ENCODE assay signal across 27 cellular contexts in the genomic region with DNA sequence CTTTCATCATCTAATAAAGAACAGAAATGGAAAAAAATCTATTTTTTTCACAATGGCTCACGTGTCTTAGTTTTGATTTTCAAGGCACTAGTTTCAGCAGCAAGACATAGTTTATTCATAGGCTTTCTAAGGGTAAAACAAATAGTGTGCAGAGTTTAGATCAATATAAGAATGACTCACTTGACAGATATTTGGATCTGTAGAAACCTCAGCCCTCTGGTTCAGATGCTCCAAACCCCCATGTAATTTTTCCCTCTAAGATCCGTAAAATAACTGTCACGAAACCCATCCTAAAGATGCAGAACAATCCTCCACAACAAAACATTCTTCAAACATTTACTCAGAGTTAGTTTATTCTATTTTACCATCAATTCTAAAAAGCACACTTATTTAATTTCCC. TPM values are rescaled to one million over a fixed set of nuclear protein-coding genes. Genes with fewer than 3 reads are reported as not detected.
"Had no signal": no experiment of that assay in that cellular context is flagged by ENCODE, and none has a peak within 500 bp of the region (broad histone marks: within the 10 kb centered on the region; RNA-seq: fewer than 3 reads in every experiment).

No MANE protein-coding gene starts in this region.

- H3K4me3 ChIP-seq: dorsolateral prefrontal cortex, lung, psoas muscle, right lobe of liver, spleen, tibial artery, upper lobe of left lung, vagina had no signal

- H3K27ac ChIP-seq: dorsolateral prefrontal cortex, psoas muscle, right lobe of liver, spleen, tibial artery, upper lobe of left lung, vagina had no signal

- H3K36me3 ChIP-seq: right lobe of liver, spleen, tibial artery, upper lobe of left lung, vagina had no signal

- H3K4me3 Mint-ChIP-seq: naive B cell; nephron progenitor cell; stimulated activated memory B cell treated with anti-CD40 and anti-IgM and Interleukin-4, amounts not matched to agents 10 μg/mL and 1 μg/mL and 100 μg/mL, for 72 hours; stimulated activated naive CD8-positive, alpha-beta T cell treated with anti-CD3 and anti-CD28 coated beads, Interleukin-15, Interleukin-2, amounts not matched to agents 100 ng/mL and 50 ng/mL, for 24 hours had no signal

- ATAC-seq: left colon; left ventricle myocardium superior; psoas muscle; stimulated activated memory B cell treated with anti-CD40 and anti-IgM and Interleukin-4, amounts not matched to agents 10 μg/mL and 1 μg/mL and 100 μg/mL, for 72 hours had no signal

- H3K27me3 ChIP-seq: right lobe of liver, upper lobe of left lung, vagina had no signal

- H3K9me3 ChIP-seq: psoas muscle, right lobe of liver, spleen, tibial artery, upper lobe of left lung, vagina had no signal

- H3K9me3 Mint-ChIP-seq: stimulated activated memory B cell treated with anti-CD40 and anti-IgM and Interleukin-4, amounts not matched to agents 10 μg/mL and 1 μg/mL and 100 μg/mL, for 72 hours; stimulated activated naive CD8-positive, alpha-beta T cell treated with anti-CD3 and anti-CD28 coated beads, Interleukin-15, Interleukin-2, amounts not matched to agents 100 ng/mL and 50 ng/mL, for 24 hours had no signal

- H3K27ac Mint-ChIP-seq: naive B cell; nephron progenitor cell; stimulated activated memory B cell treated with anti-CD40 and anti-IgM and Interleukin-4, amounts not matched to agents 10 μg/mL and 1 μg/mL and 100 μg/mL, for 72 hours; stimulated activated naive CD8-positive, alpha-beta T cell treated with anti-CD3 and anti-CD28 coated beads, Interleukin-15, Interleukin-2, amounts not matched to agents 100 ng/mL and 50 ng/mL, for 24 hours had no signal

- DNase-seq: cortex of kidney; dorsolateral prefrontal cortex; effector CD8-positive, alpha-beta T cell; head of caudate nucleus; hippocampal formation; left colon; left ventricle myocardium superior; mesenchymal stem cell; midbrain; naive B cell; nephron progenitor cell; psoas muscle; retina; right lobe of liver; spleen; stimulated activated CD4-positive, alpha-beta T cell treated with anti-CD3 and anti-CD28 coated beads, Interleukin-15, amount 100 ng/mL, for 24 hours; stimulated activated CD4-positive, alpha-beta T cell treated with anti-CD3 and anti-CD28 coated beads, Interleukin-1b, Interleukin-23, amount 100 ng/mL, for 48 hours; stimulated activated CD4-positive, alpha-beta T cell treated with anti-CD3 and anti-CD28 coated beads, Interleukin-4, amount 100 ng/mL, for 24 hours; tibial artery; upper lobe of left lung had no signal

- H3K36me3 Mint-ChIP-seq: naive B cell; stimulated activated memory B cell treated with anti-CD40 and anti-IgM and Interleukin-4, amounts not matched to agents 10 μg/mL and 1 μg/mL and 100 μg/mL, for 72 hours had no signal

RNA-seq across cellular contexts. Expression of gene IYD, which starts 43.4 kb away (rescaled TPM):
- total RNA-seq: kidney epithelial cell, left ventricle myocardium superior, skeletal muscle tissue, spleen, temporal lobe, vagina had no signal
- polyA plus RNA-seq: spleen had no signal
